Comparison of ENCODE assay signal across 7 cellular contexts in the genomic region with DNA sequence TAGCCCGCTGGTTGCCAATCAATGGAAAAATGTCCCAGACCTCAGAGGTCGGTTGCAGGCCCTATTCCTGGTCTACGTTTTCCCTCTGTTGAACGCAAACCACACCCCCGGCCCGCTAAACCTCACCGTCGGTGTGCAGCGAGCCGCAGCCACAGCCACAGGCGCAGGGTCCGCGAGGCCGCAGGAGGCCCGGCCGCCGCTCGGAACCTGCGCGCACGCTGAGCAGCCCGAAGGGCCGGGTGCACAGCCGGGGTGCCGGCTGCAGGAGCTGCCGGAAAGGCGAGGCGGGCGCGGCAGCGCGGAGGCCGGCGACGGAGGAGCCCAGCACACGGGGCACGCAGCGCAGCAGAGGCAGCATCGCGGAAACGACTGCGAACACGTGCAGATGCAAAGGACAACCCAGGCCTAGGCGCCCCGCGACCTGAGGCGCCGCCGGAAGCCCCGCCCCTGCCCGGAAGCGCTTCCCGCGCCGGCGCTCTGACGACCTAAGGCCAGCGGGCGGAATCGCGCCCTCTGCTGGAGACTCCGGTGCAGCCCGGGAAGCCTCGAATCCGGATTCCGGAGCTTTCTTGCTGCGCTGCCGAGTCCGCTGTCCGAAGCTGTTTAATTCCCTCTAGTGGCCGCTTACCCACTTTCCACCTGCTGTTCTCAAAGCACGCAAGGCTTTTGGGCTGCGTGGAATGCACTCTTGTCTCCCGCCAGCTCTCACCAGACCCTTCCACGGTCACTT. TPM values are rescaled to one million over a fixed set of nuclear protein-coding genes. Genes with fewer than 3 reads are reported as not detected.
DNase-seq lines count a peak whose midpoint lies in the region; ATAC-seq, FAIRE-seq and TF ChIP-seq lines count a peak whose summit lies in the region.

TSS of gene C1QBP (minus strand) at position 440 of the 730 bp plus-strand sequence. CDS start at position 358, 82 bp downstream.

- H3K9me3 ChIP-seq in astrocyte (ENCODE audit: insufficient read depth, low read depth, low read length) (no peaks in the 10 kb centered on the region), hepatocyte (ENCODE audit: low read depth) (no peaks in the 10 kb centered on the region)

- peak; percentile 55 for ATAC-seq in GM18499 (IDR thresholded peaks at IDR 0.05; ENCODE audit: insufficient read depth, unreplicated experiment)
- peak; percentile 66 for ATAC-seq in HG02938 (IDR thresholded peaks at IDR 0.05; ENCODE audit: unreplicated experiment)

- peak within 1 kb of the TSS; percentile 95 for H3K9ac ChIP-seq in astrocyte (ENCODE audit: low read length)

- H2AFZ ChIP-seq in astrocyte (ENCODE audit: low read depth, low read length): peak within 1 kb of the TSS; percentile 90
- peak within 1 kb of the TSS; percentile 57 for H2AFZ ChIP-seq in hepatocyte

- H3K27me3 Mint-ChIP-seq in astrocyte (ENCODE audit: low read depth, unreplicated experiment): no peaks in the 10 kb centered on the region

- peaks cover 44% of the 10 kb centered on the region for H3K79me2 ChIP-seq in astrocyte (ENCODE audit: insufficient read depth, low read length)
- H3K79me2 ChIP-seq in hepatocyte: peaks cover 39% of the 10 kb centered on the region

- WGBS in hepatocyte (ENCODE audit: low lambda C conversion rate, missing lambda C conversion rate): 1% methylated on average over 64 of the region's 75 CpGs

- no peaks in the 10 kb centered on the region for H3K9me3 Mint-ChIP-seq in astrocyte (ENCODE audit: unreplicated experiment)

- peaks cover 13% of the 10 kb centered on the region for H3K36me3 Mint-ChIP-seq in astrocyte (ENCODE audit: low read depth, unreplicated experiment)

- no peaks in the 10 kb centered on the region for H3K9me2 ChIP-seq in hepatocyte (replicated peaks; ENCODE audit: insufficient read depth)

- no peak for FAIRE-seq in astrocyte (lab: Jason Lieb, UNC)

- H3K4me2 ChIP-seq in astrocyte (ENCODE audit: low read length): peak within 1 kb of the TSS; percentile 99
- H3K4me2 ChIP-seq in hepatocyte: peak within 1 kb of the TSS; percentile 78

- H3K27me3 ChIP-seq in astrocyte (ENCODE audit: insufficient read depth, low read length) (no peaks in the 10 kb centered on the region), hepatocyte (no peaks in the 10 kb centered on the region)

- H3K36me3 ChIP-seq in astrocyte (ENCODE audit: insufficient read depth, low read length) (peaks cover 34% of the 10 kb centered on the region), hepatocyte (replicated peaks; ENCODE audit: insufficient read depth, low read depth) (peaks cover 3% of the 10 kb centered on the region)

- peaks cover 14% of the 10 kb centered on the region for H3K4me1 Mint-ChIP-seq in astrocyte (ENCODE audit: low read depth, unreplicated experiment)

- H3K4me3 Mint-ChIP-seq in astrocyte (ENCODE audit: unreplicated experiment): peak within 1 kb of the TSS; percentile 89

- peak within 1 kb of the TSS; percentile 92 for H3K27ac Mint-ChIP-seq in astrocyte (ENCODE audit: unreplicated experiment)

- H3K27ac ChIP-seq in astrocyte (ENCODE audit: low read depth, low read length) (peak within 1 kb of the TSS; percentile 72), hepatocyte (peak within 1 kb of the TSS; percentile 67)

- H4K20me1 ChIP-seq in astrocyte (ENCODE audit: insufficient read depth, low read length): peaks cover 28% of the 10 kb centered on the region
- H4K20me1 ChIP-seq in hepatocyte (ENCODE audit: insufficient read depth, poor library complexity, severe bottlenecking): no peaks in the 10 kb centered on the region

- DNase-seq in NCI-H2029 (lab: John Stamatoyannopoulos, UW) (peak; percentile 51), T-helper 22 cell (ENCODE audit: low read depth) (peak; percentile 82), astrocyte (ENCODE audit: low read depth) (peak; percentile 75), hepatocyte (ENCODE audit: low spot score) (peak; percentile 96), retina (peak; percentile 98)

- H3K4me3 ChIP-seq in astrocyte (ENCODE audit: insufficient read depth, low read depth, low read length) (peak within 1 kb of the TSS; percentile 99), hepatocyte (peak within 1 kb of the TSS; percentile 84)

- H3K4me1 ChIP-seq in astrocyte (ENCODE audit: insufficient read depth, low read length): peaks cover 14% of the 10 kb centered on the region
- peaks cover 6% of the 10 kb centered on the region for H3K4me1 ChIP-seq in hepatocyte (ENCODE audit: insufficient read depth)

- peak; percentile 93 for TF ChIP-seq CTCF in astrocyte (IDR thresholded peaks at IDR 0.05; ENCODE audit: insufficient read depth, low read depth, low read length)
- peak; percentile 99 for TF ChIP-seq CTCF in hepatocyte (IDR thresholded peaks at IDR 0.05; ENCODE audit: poor library complexity)

RNA-seq across cellular contexts. Expression of gene C1QBP, which starts in this region (rescaled TPM):
- total RNA-seq in astrocyte (147 and 162 TPM in 2 replicates), hepatocyte (145 and 149 TPM in 2 replicates)
- polyA plus RNA-seq in hepatocyte: 176 and 185 TPM in 2 replicates

Comparison
In these comparisons a context has a peak if more than half of its experiments do, and no peak if none do; other contexts are left out.
1. Peak in every context shown above with its lines: DNase-seq, ATAC-seq, H3K4me3 ChIP-seq and H3K27ac ChIP-seq.